In the genomic region with DNA sequence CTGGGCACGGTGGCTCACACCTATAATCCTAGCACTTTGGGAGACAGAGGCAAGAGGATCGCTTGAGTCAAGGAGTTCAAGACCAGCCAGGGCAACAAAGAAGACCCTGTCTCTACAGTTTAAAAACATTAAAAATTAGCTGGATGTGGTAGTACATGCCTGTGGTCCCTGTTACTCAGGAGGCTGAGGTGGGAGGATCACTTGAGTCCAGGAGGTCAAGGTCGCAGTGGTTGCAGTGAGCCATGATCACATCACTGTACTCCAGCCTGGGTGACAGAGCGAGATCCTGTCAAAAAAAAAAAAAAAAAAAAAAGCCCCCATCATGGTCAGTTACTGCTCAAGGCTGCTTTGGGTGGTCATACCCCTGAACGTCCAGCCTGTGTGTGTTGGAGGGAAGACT, we compare ENCODE assay signal across 41 cellular contexts. TPM values are rescaled to one million over a fixed set of nuclear protein-coding genes. Genes with fewer than 3 reads are reported as not detected.
"Had no signal": no experiment of that assay in that cellular context is flagged by ENCODE, and none has a peak within 500 bp of the region (broad histone marks: within the 10 kb centered on the region; RNA-seq: fewer than 3 reads in every experiment).

No MANE protein-coding gene starts in this region.

- H3K4me3 ChIP-seq: adrenal gland, ascending aorta, body of pancreas, breast epithelium, cardiac muscle cell had no signal

- H3K9me3 Mint-ChIP-seq: activated naive CD4-positive, alpha-beta T cell treated with anti-CD3 and anti-CD28 coated beads for 36 hours; activated naive CD4-positive, alpha-beta T cell treated with anti-CD3 and anti-CD28 coated beads, Interleukin-2, amount 10 ng/mL, durations not matched to agents 7 days and 5 days; activated naive CD4-positive, alpha-beta T cell treated with anti-CD3 and anti-CD28 coated beads, Interleukin-2, amount 50 U/mL, for 24 hours; activated naive CD8-positive, alpha-beta T cell treated with anti-CD3 and anti-CD28 coated beads for 36 hours had no signal

- H3K4me1 Mint-ChIP-seq: activated naive CD4-positive, alpha-beta T cell treated with anti-CD3 and anti-CD28 coated beads, Interleukin-2, amount 10 ng/mL, durations not matched to agents 7 days and 5 days; activated naive CD4-positive, alpha-beta T cell treated with anti-CD3 and anti-CD28 coated beads, Interleukin-2, amount 50 U/mL, for 24 hours; activated naive CD8-positive, alpha-beta T cell treated with anti-CD3 and anti-CD28 coated beads for 36 hours; activated naive CD8-positive, alpha-beta T cell treated with anti-CD3 and anti-CD28 coated beads, Interleukin-2, amount 10 ng/mL, durations not matched to agents 7 days and 5 days; activated naive CD8-positive, alpha-beta T cell treated with anti-CD3 and anti-CD28 coated beads, Interleukin-2, amount 50 U/mL, for 24 hours had no signal

- H3K27ac Mint-ChIP-seq: activated naive CD4-positive, alpha-beta T cell treated with anti-CD3 and anti-CD28 coated beads for 36 hours; activated naive CD4-positive, alpha-beta T cell treated with anti-CD3 and anti-CD28 coated beads, Interleukin-2, amount 10 ng/mL, durations not matched to agents 7 days and 5 days; activated naive CD4-positive, alpha-beta T cell treated with anti-CD3 and anti-CD28 coated beads, Interleukin-2, amount 50 U/mL, for 24 hours; activated naive CD4-positive, alpha-beta T cell treated with anti-CD3 and anti-CD28 coated beads, Interleukin-2, amount 50 U/mL, for 72 hours; activated naive CD8-positive, alpha-beta T cell; activated naive CD8-positive, alpha-beta T cell treated with anti-CD3 and anti-CD28 coated beads for 36 hours; activated naive CD8-positive, alpha-beta T cell treated with anti-CD3 and anti-CD28 coated beads, Interleukin-2, amount 10 ng/mL, durations not matched to agents 7 days and 5 days; activated naive CD8-positive, alpha-beta T cell treated with anti-CD3 and anti-CD28 coated beads, Interleukin-2, amount 50 U/mL, for 24 hours; activated T-cell treated with anti-CD3 and anti-CD28 coated beads, Interleukin-2, amount 50 U/mL, for 24 hours; activated T-cell treated with anti-CD3 and anti-CD28 coated beads, Interleukin-2, amount 50 U/mL, for 72 hours; activated T-helper 1 cell treated with anti-CD3 and anti-CD28 coated beads, Interleukin-12 subunit alpha, Interleukin-12 subunit beta, Interleukin-2, Interleukin-4 antibody, amounts not matched to agents 30 ng/mL and 10 ng/mL and 1 ng/mL, durations not matched to agents 14 hours and 24 hours and 36 hours; activated T-helper 17 cell treated with anti-CD3 and anti-CD28 coated beads, Interleukin-2, amount 50 U/mL, for 72 hours; activated T-helper 2 cell treated with anti-CD3 and anti-CD28 coated beads, Interferon-gamma antibody, Interleukin-2, Interleukin-4, amounts not matched to agents 10 μg/mL and 5 μg/mL and 100 μg/mL, durations not matched to agents 14 hours and 24 hours and 36 hours had no signal

- H3K9me3 ChIP-seq: adrenal gland, ascending aorta, body of pancreas, breast epithelium had no signal

- H3K36me3 Mint-ChIP-seq: activated naive CD4-positive, alpha-beta T cell treated with anti-CD3 and anti-CD28 coated beads, Interleukin-2, amount 10 ng/mL, durations not matched to agents 7 days and 5 days; activated naive CD4-positive, alpha-beta T cell treated with anti-CD3 and anti-CD28 coated beads, Interleukin-2, amount 50 U/mL, for 24 hours; activated naive CD4-positive, alpha-beta T cell treated with anti-CD3 and anti-CD28 coated beads, Interleukin-2, amount 50 U/mL, for 72 hours; activated naive CD8-positive, alpha-beta T cell; activated naive CD8-positive, alpha-beta T cell treated with anti-CD3 and anti-CD28 coated beads for 36 hours; activated naive CD8-positive, alpha-beta T cell treated with anti-CD3 and anti-CD28 coated beads, Interleukin-2, amount 10 ng/mL, durations not matched to agents 7 days and 5 days; brain had no signal

- H3K36me3 ChIP-seq: adrenal gland, ascending aorta, brain microvascular endothelial cell, breast epithelium, cardiac muscle cell had no signal

- H3K27ac ChIP-seq: adrenal gland, ascending aorta, body of pancreas, brain microvascular endothelial cell, breast epithelium, cardiac muscle cell had no signal

- DNase-seq: activated effector memory CD4-positive, alpha-beta T cell treated with anti-CD3 and anti-CD28 coated beads, Interleukin-2, amount 50 U/mL, for 16 hours; activated effector memory CD4-positive, alpha-beta T cell treated with Interleukin-2 at 50 U/mL for 16 hours; activated gamma-delta T cell; activated gamma-delta T cell treated with Interleukin-2 at 50 U/mL for 16 hours; activated naive CD4-positive, alpha-beta T cell; activated naive CD4-positive, alpha-beta T cell treated with anti-CD3 and anti-CD28 coated beads for 36 hours; activated naive CD4-positive, alpha-beta T cell treated with anti-CD3 and anti-CD28 coated beads, Interleukin-2, amount 10 ng/mL, durations not matched to agents 7 days and 5 days; activated naive CD4-positive, alpha-beta T cell treated with anti-CD3 and anti-CD28 coated beads, Interleukin-2, amount 50 U/mL, for 16 hours; activated naive CD4-positive, alpha-beta T cell treated with Interleukin-2 at 50 U/mL for 16 hours; activated naive CD8-positive, alpha-beta T cell treated with anti-CD3 and anti-CD28 coated beads for 36 hours; activated naive CD8-positive, alpha-beta T cell treated with anti-CD3 and anti-CD28 coated beads, Interleukin-2, amount 10 ng/mL, durations not matched to agents 7 days and 5 days; activated naive CD8-positive, alpha-beta T cell treated with anti-CD3 and anti-CD28 coated beads, Interleukin-2, amount 50 U/mL, for 24 hours; activated T-cell treated with anti-CD3 and anti-CD28 coated beads, Interleukin-2, amount 50 U/mL, for 24 hours; activated T-cell treated with anti-CD3 and anti-CD28 coated beads, Interleukin-2, amount 50 U/mL, for 4 hours; activated T-cell treated with anti-CD3 and anti-CD28 coated beads, Interleukin-2, amount 50 U/mL, for 48 hours; activated T-cell treated with anti-CD3 and anti-CD28 coated beads, Interleukin-2, amount 50 U/mL, for 72 hours; adrenal gland; amniotic stem cell; amygdala; anterior cingulate cortex; aorta; body of pancreas; brain microvascular endothelial cell; central memory CD4-positive, alpha-beta T cell; cerebellar nuclear complex had no signal

- ATAC-seq: activated naive CD4-positive, alpha-beta T cell treated with anti-CD3 and anti-CD28 coated beads, Interleukin-2, amount 50 U/mL, for 72 hours; activated naive CD8-positive, alpha-beta T cell treated with anti-CD3 and anti-CD28 coated beads, Interleukin-2, amount 50 U/mL, for 24 hours; activated T-cell treated with anti-CD3 and anti-CD28 coated beads, Interleukin-2, amount 50 U/mL, for 4 hours; activated T-cell treated with anti-CD3 and anti-CD28 coated beads, Interleukin-2, amount 50 U/mL, for 72 hours; activated T-helper 17 cell treated with anti-CD3 and anti-CD28 coated beads, Interleukin-2, amount 50 U/mL, for 72 hours; body of pancreas had no signal

- H3K4me3 Mint-ChIP-seq: activated naive CD4-positive, alpha-beta T cell treated with anti-CD3 and anti-CD28 coated beads for 36 hours; activated naive CD4-positive, alpha-beta T cell treated with anti-CD3 and anti-CD28 coated beads, Interleukin-2, amount 10 ng/mL, durations not matched to agents 7 days and 5 days; activated naive CD4-positive, alpha-beta T cell treated with anti-CD3 and anti-CD28 coated beads, Interleukin-2, amount 50 U/mL, for 24 hours; activated naive CD8-positive, alpha-beta T cell; activated naive CD8-positive, alpha-beta T cell treated with anti-CD3 and anti-CD28 coated beads for 36 hours; activated naive CD8-positive, alpha-beta T cell treated with anti-CD3 and anti-CD28 coated beads, Interleukin-2, amount 10 ng/mL, durations not matched to agents 7 days and 5 days; activated naive CD8-positive, alpha-beta T cell treated with anti-CD3 and anti-CD28 coated beads, Interleukin-2, amount 50 U/mL, for 24 hours; activated T-cell treated with anti-CD3 and anti-CD28 coated beads, Interleukin-2, amount 50 U/mL, for 24 hours; activated T-cell treated with anti-CD3 and anti-CD28 coated beads, Interleukin-2, amount 50 U/mL, for 4 hours; activated T-cell treated with anti-CD3 and anti-CD28 coated beads, Interleukin-2, amount 50 U/mL, for 72 hours; activated T-helper 1 cell treated with anti-CD3 and anti-CD28 coated beads, Interleukin-12 subunit alpha, Interleukin-12 subunit beta, Interleukin-2, Interleukin-4 antibody, amounts not matched to agents 30 ng/mL and 10 ng/mL and 1 ng/mL, durations not matched to agents 14 hours and 24 hours and 36 hours; activated T-helper 17 cell treated with anti-CD3 and anti-CD28 coated beads, Interleukin-2, amount 50 U/mL, for 72 hours; central memory CD8-positive, alpha-beta T cell had no signal

- FAIRE-seq: astrocyte, bronchial epithelial cell had no signal

- H3K27me3 ChIP-seq: ascending aorta, body of pancreas, brain microvascular endothelial cell had no signal

- H3K4me1 ChIP-seq: adrenal gland, ascending aorta, body of pancreas, breast epithelium had no signal

RNA-seq across cellular contexts. Expression of a gene that starts 55.8 kb away (rescaled TPM):
- total RNA-seq: activated naive CD4-positive, alpha-beta T cell treated with anti-CD3 and anti-CD28 coated beads for 36 hours; activated naive CD4-positive, alpha-beta T cell treated with anti-CD3 and anti-CD28 coated beads, Interleukin-2, amount 50 U/mL, for 72 hours; activated naive CD8-positive, alpha-beta T cell treated with anti-CD3 and anti-CD28 coated beads, Interleukin-2, amount 10 ng/mL, durations not matched to agents 7 days and 5 days; activated T-cell treated with anti-CD3 and anti-CD28 coated beads, Interleukin-2, amount 50 U/mL, for 4 hours; activated T-cell treated with anti-CD3 and anti-CD28 coated beads, Interleukin-2, amount 50 U/mL, for 72 hours; activated T-helper 1 cell treated with anti-CD3 and anti-CD28 coated beads, Interleukin-12 subunit alpha, Interleukin-12 subunit beta, Interleukin-2, Interleukin-4 antibody, amounts not matched to agents 30 ng/mL and 10 ng/mL and 1 ng/mL, durations not matched to agents 14 hours and 24 hours and 36 hours; activated T-helper 17 cell treated with anti-CD3 and anti-CD28 coated beads, Interleukin-2, amount 50 U/mL, for 72 hours; activated T-helper 2 cell treated with anti-CD3 and anti-CD28 coated beads, Interferon-gamma antibody, Interleukin-2, Interleukin-4, amounts not matched to agents 10 μg/mL and 5 μg/mL and 100 μg/mL, durations not matched to agents 14 hours and 24 hours and 36 hours; adrenal gland; aorta; ascending aorta; body of pancreas; cardiac muscle cell; cardiac septum; cerebellum; chondrocyte had no signal
- polyA plus RNA-seq: aorta, cardiac muscle cell had no signal
